Comparison of ENCODE assay signal across 26 cellular contexts in genomic region chr3:15449489-15449888, GRCh38.
"Had no signal": no experiment of that assay in that cellular context is flagged by ENCODE, and none has a peak within 500 bp of the region (broad histone marks: within the 10 kb centered on the region; RNA-seq: fewer than 3 reads in every experiment).

No MANE protein-coding gene starts in this region.

- DNase-seq: activated B cell treated with CpG ODN at 0.5 μM for 24 hours; activated CD4-positive, alpha-beta T cell treated with anti-CD3 and anti-CD28 coated beads for 48 hours; activated CD4-positive, alpha-beta T cell treated with anti-CD3 and anti-CD28 coated beads, Interleukin-2, amount 50 U/mL, for 1 hour; activated CD4-positive, alpha-beta T cell treated with anti-CD3 and anti-CD28 coated beads, Interleukin-2, amount 50 U/mL, for 48 hours; activated CD8-positive, alpha-beta memory T cell treated with anti-CD3 and anti-CD28 coated beads, Interleukin-2, amount 50 U/mL, for 48 hours; activated CD8-positive, alpha-beta T cell treated with anti-CD3 and anti-CD28 coated beads for 36 hours; activated effector memory CD4-positive, alpha-beta T cell treated with Interleukin-2 at 50 U/mL for 16 hours; activated gamma-delta T cell treated with Interleukin-2 at 50 U/mL for 16 hours; activated naive CD4-positive, alpha-beta T cell treated with anti-CD3 and anti-CD28 coated beads, Interleukin-2, amount 50 U/mL, for 16 hours; activated naive CD4-positive, alpha-beta T cell treated with Interleukin-2 at 50 U/mL for 16 hours; activated T-cell treated with anti-CD3 and anti-CD28 coated beads for 4 hours; activated T-cell treated with anti-CD3 and anti-CD28 coated beads, Interleukin-2, amount 50 U/mL, for 24 hours; activated T-cell treated with anti-CD3 and anti-CD28 coated beads, Interleukin-2, amount 50 U/mL, for 72 hours; amniotic stem cell; anterior cingulate cortex; brain microvascular endothelial cell; cortex of kidney; dermis blood vessel endothelial cell; effector CD4-positive, alpha-beta T cell; foreskin fibroblast; glutamatergic neuron; heart left ventricle; T-helper 2 cell; WERI-Rb-1 had no signal

- H3K4me1 Mint-ChIP-seq: activated B cell treated with CpG ODN at 0.5 μM for 24 hours had no signal

- H3K4me3 Mint-ChIP-seq: activated B cell treated with CpG ODN at 0.5 μM for 24 hours; activated CD8-positive, alpha-beta T cell treated with anti-CD3 and anti-CD28 coated beads for 36 hours; activated naive CD8-positive, alpha-beta T cell; activated T-cell treated with anti-CD3 and anti-CD28 coated beads, Interleukin-2, amount 50 U/mL, for 24 hours; activated T-cell treated with anti-CD3 and anti-CD28 coated beads, Interleukin-2, amount 50 U/mL, for 72 hours had no signal

- H3K9me3 Mint-ChIP-seq: activated B cell treated with CpG ODN at 0.5 μM for 24 hours; activated CD8-positive, alpha-beta T cell treated with anti-CD3 and anti-CD28 coated beads for 36 hours; activated T-cell treated with anti-CD3 and anti-CD28 coated beads, Interleukin-2, amount 50 U/mL, for 24 hours; activated T-cell treated with anti-CD3 and anti-CD28 coated beads, Interleukin-2, amount 50 U/mL, for 72 hours had no signal

- H3K27me3 Mint-ChIP-seq: activated B cell treated with CpG ODN at 0.5 μM for 24 hours; activated CD8-positive, alpha-beta T cell treated with anti-CD3 and anti-CD28 coated beads for 36 hours; activated naive CD8-positive, alpha-beta T cell; activated T-cell treated with anti-CD3 and anti-CD28 coated beads, Interleukin-2, amount 50 U/mL, for 24 hours had no signal

- ATAC-seq: activated CD4-positive, CD25-positive, alpha-beta regulatory T cell treated with anti-CD3 and anti-CD28 coated beads, Interleukin-2, amount 50 U/mL, for 24 hours; activated CD8-positive, alpha-beta T cell treated with anti-CD3 and anti-CD28 coated beads for 36 hours; activated T-cell treated with anti-CD3 and anti-CD28 coated beads, Interleukin-2, amount 50 U/mL, for 72 hours; heart left ventricle had no signal

- H3K27ac Mint-ChIP-seq: activated B cell treated with CpG ODN at 0.5 μM for 24 hours; activated CD8-positive, alpha-beta T cell treated with anti-CD3 and anti-CD28 coated beads for 36 hours; activated naive CD8-positive, alpha-beta T cell; activated T-cell treated with anti-CD3 and anti-CD28 coated beads, Interleukin-2, amount 50 U/mL, for 24 hours; activated T-cell treated with anti-CD3 and anti-CD28 coated beads, Interleukin-2, amount 50 U/mL, for 72 hours had no signal
